ENCODE assay signal across 8 cellular contexts in the genomic region with DNA sequence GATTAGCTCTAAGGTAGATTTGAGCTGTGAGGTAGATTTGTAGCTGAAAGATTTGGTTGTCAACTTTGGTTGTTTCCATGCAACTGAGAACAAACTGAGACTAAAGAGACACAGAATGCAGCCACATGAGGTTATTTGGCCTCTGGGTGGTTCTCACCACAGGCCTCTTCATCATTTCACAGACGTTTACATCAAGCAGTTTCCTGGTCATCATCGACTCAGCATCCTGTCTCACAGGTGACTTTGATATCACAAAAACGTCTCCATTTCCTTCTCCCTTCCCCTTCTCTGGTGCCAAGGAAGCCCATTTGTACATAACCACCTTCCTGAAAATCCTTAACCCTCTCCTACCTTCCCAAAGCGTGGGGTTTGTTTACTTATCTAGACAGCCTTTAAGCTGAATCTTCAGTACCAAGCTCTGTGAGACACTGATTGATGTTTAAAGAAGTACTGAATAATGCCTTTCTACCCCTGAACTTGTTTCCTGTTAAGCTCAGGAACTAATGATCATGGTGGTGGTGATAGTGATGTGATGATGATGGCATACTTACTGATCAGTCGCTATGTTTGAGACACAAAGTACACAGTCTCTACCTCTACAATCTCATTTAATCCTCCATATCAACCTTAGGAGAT.
DNase-seq lines count a peak whose midpoint lies in the region; ATAC-seq lines count a peak whose summit lies in the region.

No MANE protein-coding gene starts in this region.

- no peak overlapping the region for H3K4me3 Mint-ChIP-seq in effector memory CD8-positive, alpha-beta T cell

- H3K4me1 Mint-ChIP-seq in effector memory CD8-positive, alpha-beta T cell (ENCODE audit: low read depth in 2 of 2), result peaks cover 4 to 8% of the 10 kb centered on the region in 2 donors

- DNase-seq in DMS53 (lab: John Stamatoyannopoulos, UW) (peak; percentile 46), DMS53 treated with DMSO at 0.1 percent for 48 hours (lab: John Stamatoyannopoulos, UW; ENCODE audit: unreplicated experiment) (no peak), T-helper 9 cell (peak; percentile 17), occipital lobe (lab: John Stamatoyannopoulos, UW) (no peak), cortex of kidney (lab: John Stamatoyannopoulos, UW) (no peak)
- DNase-seq in effector memory CD8-positive, alpha-beta T cell, result peak; percentile 11 to 29 (median 21)
- peak; percentile 10 for DNase-seq in stimulated activated CD4-positive, alpha-beta T cell treated with anti-CD3 and anti-CD28 coated beads, Interleukin-4, amount 100 ng/mL, for 24 hours

- peak; percentile 92 for ATAC-seq in effector memory CD8-positive, alpha-beta T cell (replicated peaks)
- no peak for ATAC-seq in HG03025 (IDR thresholded peaks at IDR 0.05; ENCODE audit: low FRiP score, unreplicated experiment)

- H3K27me3 Mint-ChIP-seq in effector memory CD8-positive, alpha-beta T cell, result peaks cover 12 to 16% of the 10 kb centered on the region in 2 donors

- no peaks in the 10 kb centered on the region for H3K36me3 Mint-ChIP-seq in effector memory CD8-positive, alpha-beta T cell (ENCODE audit: insufficient read depth)

- no peaks in the 10 kb centered on the region for H3K9me3 Mint-ChIP-seq in effector memory CD8-positive, alpha-beta T cell

- peak overlapping the region in 1 of 2 donors; percentile 72 for H3K27ac Mint-ChIP-seq in effector memory CD8-positive, alpha-beta T cell

Comparison
In these comparisons a context has a peak if more than half of its experiments do, and no peak if none do; other contexts are left out.
1. DNase-seq: peak in DMS53 (single experiment), T-helper 9 cell (single experiment), effector memory CD8-positive, alpha-beta T cell (3 of 3) and stimulated activated CD4-positive, alpha-beta T cell treated with anti-CD3 and anti-CD28 coated beads, Interleukin-4, amount 100 ng/mL, for 24 hours (single experiment); none in DMS53 treated with DMSO at 0.1 percent for 48 hours (single experiment), occipital lobe (single experiment) and cortex of kidney (single experiment).